12 cellular contexts compared by ENCODE assay signal in genomic region chr14:103623883-103624482, GRCh38. TPM values are rescaled to one million over a fixed set of nuclear protein-coding genes. Genes with fewer than 3 reads are reported as not detected.
DNase-seq lines count a peak whose midpoint lies in the region; ATAC-seq and TF ChIP-seq lines count a peak whose summit lies in the region.
"Had no signal": no experiment of that assay in that cellular context is flagged by ENCODE, and none has a peak within 500 bp of the region (broad histone marks: within the 10 kb centered on the region; RNA-seq: fewer than 3 reads in every experiment).

No MANE protein-coding gene starts in this region.

- H3K4me3 Mint-ChIP-seq in activated CD4-positive, alpha-beta T cell treated with anti-CD3 and anti-CD28 coated beads for 36 hours = no peak overlapping the region
- H3K4me3 Mint-ChIP-seq: activated T-helper 1 cell treated with anti-CD3 and anti-CD28 coated beads, Interleukin-12 subunit alpha, Interleukin-12 subunit beta, Interleukin-2, Interleukin-4 antibody, amounts not matched to agents 30 ng/mL and 10 ng/mL and 1 ng/mL, durations not matched to agents 14 hours and 24 hours and 36 hours had no signal

- no peak overlapping the region for H3K4me2 ChIP-seq in parathyroid adenoma (ENCODE audit: low read length)

- no peak overlapping the region for H3K27ac Mint-ChIP-seq in activated CD4-positive, alpha-beta T cell treated with anti-CD3 and anti-CD28 coated beads for 36 hours
- H3K27ac Mint-ChIP-seq: activated T-helper 1 cell treated with anti-CD3 and anti-CD28 coated beads, Interleukin-12 subunit alpha, Interleukin-12 subunit beta, Interleukin-2, Interleukin-4 antibody, amounts not matched to agents 30 ng/mL and 10 ng/mL and 1 ng/mL, durations not matched to agents 14 hours and 24 hours and 36 hours had no signal

- no peak for ATAC-seq in omental fat pad (ENCODE audit: low FRiP score)
- ATAC-seq in activated CD4-positive, alpha-beta T cell treated with anti-CD3 and anti-CD28 coated beads for 36 hours = no peak
- ATAC-seq: left lobe of liver had no signal

- no peak overlapping the region for H3K4me3 ChIP-seq in parathyroid adenoma (ENCODE audit: low read depth, low read length)
- H3K4me3 ChIP-seq: right lobe of liver had no signal

- H3K36me3 ChIP-seq in parathyroid adenoma (ENCODE audit: control insufficient read depth, insufficient read depth, low read length) = no peaks in the 10 kb centered on the region
- H3K36me3 ChIP-seq: right lobe of liver had no signal

- H3K9ac ChIP-seq in parathyroid adenoma = no peak overlapping the region

- peak overlapping the region; percentile 57 for H2AFZ ChIP-seq in parathyroid adenoma

- H3K27me3 ChIP-seq in parathyroid adenoma (ENCODE audit: control insufficient read depth, insufficient read depth, low read length) = no peaks in the 10 kb centered on the region
- H3K27me3 ChIP-seq: right lobe of liver had no signal

- CTCF ChIA-PET in activated CD4-positive, alpha-beta T cell treated with anti-CD3 and anti-CD28 coated beads for 36 hours (lab: Charles Lee) = interaction anchor here (1.8 kb wide), 1 partner anchor 16 kb away, joined by 5 read pairs; no protein-coding TSS in a partner anchor

- peaks cover 16% of the 10 kb centered on the region for H3K4me1 Mint-ChIP-seq in activated CD4-positive, alpha-beta T cell treated with anti-CD3 and anti-CD28 coated beads for 36 hours

- no peaks in the 10 kb centered on the region for H3K9me3 ChIP-seq in parathyroid adenoma (ENCODE audit: control insufficient read depth, low read length)
- H3K9me3 ChIP-seq: right lobe of liver had no signal

- H3K4me1 ChIP-seq in parathyroid adenoma = peaks cover 6% of the 10 kb centered on the region

- H3K36me3 Mint-ChIP-seq in activated CD4-positive, alpha-beta T cell treated with anti-CD3 and anti-CD28 coated beads for 36 hours (ENCODE audit: low read depth) = no peaks in the 10 kb centered on the region

- H3K9me3 Mint-ChIP-seq in activated CD4-positive, alpha-beta T cell treated with anti-CD3 and anti-CD28 coated beads for 36 hours (ENCODE audit: low read depth) = no peaks in the 10 kb centered on the region
- H3K9me3 Mint-ChIP-seq: activated T-helper 1 cell treated with anti-CD3 and anti-CD28 coated beads, Interleukin-12 subunit alpha, Interleukin-12 subunit beta, Interleukin-2, Interleukin-4 antibody, amounts not matched to agents 30 ng/mL and 10 ng/mL and 1 ng/mL, durations not matched to agents 14 hours and 24 hours and 36 hours had no signal

- H3K27ac ChIP-seq in parathyroid adenoma = no peak overlapping the region
- H3K27ac ChIP-seq: right lobe of liver had no signal

- no peak for TF ChIP-seq CTCF in parathyroid adenoma (IDR thresholded peaks at IDR 0.05)
- TF ChIP-seq CTCF in omental fat pad (IDR thresholded peaks at IDR 0.05) = no peak

- POLR2A ChIA-PET in activated CD4-positive, alpha-beta T cell treated with anti-CD3 and anti-CD28 coated beads for 36 hours (lab: Charles Lee) = no interaction called here

- H3K79me2 ChIP-seq in parathyroid adenoma = no peaks in the 10 kb centered on the region

- H3K27me3 Mint-ChIP-seq in activated CD4-positive, alpha-beta T cell treated with anti-CD3 and anti-CD28 coated beads for 36 hours = no peaks in the 10 kb centered on the region

- intact Hi-C loops in activated CD4-positive, alpha-beta T cell treated with anti-CD3 and anti-CD28 coated beads for 36 hours (cut with DNase I, micrococcal nuclease) = no loop called here

- DNase-seq in DMS79 treated with DMSO at 0.1 percent for 48 hours (lab: John Stamatoyannopoulos, UW) (peak; percentile 85), NCI-H2107 (lab: John Stamatoyannopoulos, UW) (peak; percentile 58), dermis blood vessel endothelial cell (peak; percentile 32), omental fat pad (ENCODE audit: low spot score) (no peak), MV-4-11 (lab: John Stamatoyannopoulos, UW) (no peak), midbrain (lab: John Stamatoyannopoulos, UW) (no peak)
- DNase-seq in activated CD4-positive, alpha-beta T cell treated with anti-CD3 and anti-CD28 coated beads for 36 hours = no peak
- DNase-seq: NK-92 treated with Interleukin-12 subunit alpha and Interleukin-12 subunit beta, amount 100 ng/mL, for 24 hours had no signal

RNA-seq across cellular contexts. Expression of gene KLC1, which starts 5.0 kb away (rescaled TPM):
- total RNA-seq in dermis blood vessel endothelial cell (205 and 277 TPM in 2 replicates), omental fat pad (100 to 1,000 TPM; 195 to 349 (median 289) TPM)
- 100 to 1,000 TPM in 1 of 2 experiments, 10 to 100 TPM in 1; 97.4 to 113 TPM for total RNA-seq in activated CD4-positive, alpha-beta T cell treated with anti-CD3 and anti-CD28 coated beads for 36 hours

Comparison
In these comparisons a context has a peak if more than half of its experiments do, and no peak if none do; other contexts are left out.
1. DNase-seq: peak in DMS79 treated with DMSO at 0.1 percent for 48 hours (single experiment), NCI-H2107 (single experiment) and dermis blood vessel endothelial cell (single experiment); none in omental fat pad (single experiment), MV-4-11 (single experiment), activated CD4-positive, alpha-beta T cell treated with anti-CD3 and anti-CD28 coated beads for 36 hours (single experiment) and midbrain (single experiment).